In the genomic region with DNA sequence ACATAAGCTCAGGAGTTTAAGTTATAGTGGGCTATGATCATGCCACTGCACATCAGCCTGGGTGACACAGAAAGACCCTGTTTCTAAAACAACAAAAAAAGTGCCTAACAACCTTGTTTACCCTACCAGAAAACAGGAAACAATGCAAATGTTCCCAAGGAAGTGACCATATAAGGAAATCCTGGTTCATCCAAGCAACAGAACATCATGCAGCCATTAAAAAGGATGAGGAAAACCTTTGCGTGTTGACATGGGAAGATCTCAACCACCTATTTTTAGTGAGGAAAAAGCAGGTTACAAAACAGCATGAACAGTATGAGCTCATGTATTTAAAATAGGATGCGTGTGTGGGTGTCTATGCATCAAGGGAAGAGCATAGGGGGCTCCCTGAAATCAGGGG, we compare ENCODE assay signal across 23 cellular contexts. TPM values are rescaled to one million over a fixed set of nuclear protein-coding genes. Genes with fewer than 3 reads are reported as not detected.
DNase-seq lines count a peak whose midpoint lies in the region; ATAC-seq, FAIRE-seq and TF ChIP-seq lines count a peak whose summit lies in the region.
"Had no signal": no experiment of that assay in that cellular context is flagged by ENCODE, and none has a peak within 500 bp of the region (broad histone marks: within the 10 kb centered on the region; RNA-seq: fewer than 3 reads in every experiment).

No MANE protein-coding gene starts in this region.

- H3K23ac ChIP-seq in H1 (ENCODE audit: insufficient read length) (no peak overlapping the region), mesendoderm (ENCODE audit: low read length) (no peak overlapping the region)

- POLR2A ChIA-PET in HepG2 (lab: Yijun Ruan, JAX): no interaction called here
- POLR2A ChIA-PET in HCT116 (lab: Charles Lee): no interaction called here
- POLR2A ChIA-PET in H1 (lab: Charles Lee; ENCODE audit: partially characterized antibody): interaction anchor here (0.7 kb wide), 1 partner anchor 177 kb away, joined by 4 read pairs; no protein-coding TSS in a partner anchor

- TF ChIP-seq RAD21 in HepG2 (CRISPR knock-in tag; IDR thresholded peaks at IDR 0.05) (no peak), HCT116 (IDR thresholded peaks at IDR 0.05; ENCODE audit: low read depth) (no peak), H1 (IDR thresholded peaks at IDR 0.05 in 1 of 2, conservative IDR thresholded peaks at IDR 0.05 in 1 of 2; ENCODE audit: low read depth in 2 of 2, low read length in 2 of 2) (no peak)

- H3K56ac ChIP-seq in H1 (replicated peaks; ENCODE audit: insufficient read length, low read depth, low read length) (no peak overlapping the region), mesendoderm (ENCODE audit: low read length) (no peak overlapping the region)

- H3K9me2 ChIP-seq in HCT116 (ENCODE audit: insufficient read depth): no peaks in the 10 kb centered on the region

- H2AFZ ChIP-seq in HepG2 (ENCODE audit: low read length): no peak overlapping the region
- H2AFZ ChIP-seq in HCT116 (ENCODE audit: low read depth, low read length, poor library complexity, severe bottlenecking): no peak overlapping the region
- no peak overlapping the region for H2AFZ ChIP-seq in H1 (ENCODE audit: low read length)

- H3K23me2 ChIP-seq in H1 (ENCODE audit: low read depth, low read length): no peaks in the 10 kb centered on the region

- H2BK15ac ChIP-seq in H1 (ENCODE audit: low read length): no peak overlapping the region
- H2BK15ac ChIP-seq in mesendoderm (replicated peaks; ENCODE audit: low read depth): no peak overlapping the region

- H4K20me1 ChIP-seq in HepG2 (ENCODE audit: insufficient read depth, low read length): no peaks in the 10 kb centered on the region
- no peaks in the 10 kb centered on the region for H4K20me1 ChIP-seq in HCT116 (ENCODE audit: insufficient read depth)
- peaks cover 0 to 2% of the 10 kb centered on the region in 2 experiments for H4K20me1 ChIP-seq in H1 (replicated peaks in 1 of 2; ENCODE audit: control insufficient read depth in 1 of 2, insufficient read depth in 2 of 2, low read length in 2 of 2)

- intact Hi-C loops in HepG2 (cut with micrococcal nuclease; ENCODE audit: unreplicated experiment): no loop called here
- intact Hi-C loops in right lobe of liver (cut with DNase I): no loop called here
- intact Hi-C loops in HCT116 (cut with micrococcal nuclease): no loop called here

- DNase-seq in HepG2 (ENCODE audit: low spot score) (no peak), right lobe of liver (no peak), HCT116 (ENCODE audit: low read depth, low spot score) (no peak), H1 (ENCODE audit: low read depth in 1 of 2, low spot score in 2 of 2) (no peak), mesendoderm (peak; percentile 28), AG20443 (ENCODE audit: low spot score) (no peak), osteocyte (ENCODE audit: extremely low spot score, unreplicated experiment) (no peak), glutamatergic neuron (no peak)
- DNase-seq: 8988T; ACHN; C1 segment of cervical spinal cord; Caco-2; CD4-positive, CD25-positive, alpha-beta regulatory T cell; CD8-positive, alpha-beta T cell; DMS153; DMS79 treated with DMSO at 0.1 percent for 48 hours; GF-D8; GOT3; H7 had no signal

- CTCF ChIA-PET in HepG2 (lab: Yijun Ruan, JAX; ENCODE audit: low intra/inter-chr PET ratio, low total read pairs): no interaction called here
- CTCF ChIA-PET in HCT116 (lab: Charles Lee): no interaction called here
- CTCF ChIA-PET in H1 (lab: Charles Lee; ENCODE audit: partially characterized antibody): interaction anchor here (0.8 to 1.7 kb wide), 4 partner anchors 10 to 44 kb away, joined by 3 to 6 read pairs (median 3); no protein-coding TSS in a partner anchor

- no peaks in the 10 kb centered on the region for H3K36me3 ChIP-seq in HepG2 (replicated peaks in 1 of 2; ENCODE audit: control insufficient read depth in 1 of 2, insufficient read depth in 2 of 2, low read length in 2 of 2)
- H3K36me3 ChIP-seq in right lobe of liver: no peaks in the 10 kb centered on the region
- H3K36me3 ChIP-seq in HCT116 (ENCODE audit: control insufficient read depth in 1 of 2, insufficient read depth in 2 of 2, low read length in 2 of 2): no peaks in the 10 kb centered on the region
- no peaks in the 10 kb centered on the region for H3K36me3 ChIP-seq in H1 (ENCODE audit: control insufficient read depth in 2 of 4, insufficient read depth in 4 of 4, low read length in 3 of 4)
- H3K36me3 ChIP-seq in mesendoderm (ENCODE audit: control insufficient read depth, insufficient read depth, low read length): no peaks in the 10 kb centered on the region

- peaks cover 5% of the 10 kb centered on the region for H3K4me1 Mint-ChIP-seq in osteocyte (ENCODE audit: unreplicated experiment)
- H3K4me1 Mint-ChIP-seq in glutamatergic neuron (ENCODE audit: low read depth, unreplicated experiment): no peaks in the 10 kb centered on the region

- WGBS in HepG2 (ENCODE audit: low lambda C conversion rate): 41% methylated on average over 2 of the region's 2 CpGs
- 78% methylated on average over 2 of the region's 2 CpGs for WGBS in right lobe of liver (ENCODE audit: insufficient coverage, low coverage, low lambda C conversion rate, missing lambda C conversion rate)
- WGBS in H1 (ENCODE audit: extremely low coverage in 1 of 2, insufficient coverage in 1 of 2, insufficient read length in 1 of 2, insufficient replicate concordance in 2 of 2, low coverage in 1 of 2, low lambda C conversion rate in 2 of 2, missing lambda C conversion rate in 1 of 2), 2 experiments: 87% methylated on average over 2 of the region's 2 CpGs; no CpG with 5 or more reads in 1 of the 2 experiments
- WGBS in mesendoderm (ENCODE audit: extremely low coverage, insufficient coverage, low lambda C conversion rate): no CpG with 5 or more reads among the region's 2 CpGs

- H3K4me3 Mint-ChIP-seq in osteocyte (ENCODE audit: unreplicated experiment): no peak overlapping the region
- no peak overlapping the region for H3K4me3 Mint-ChIP-seq in glutamatergic neuron (ENCODE audit: unreplicated experiment)
- H3K4me3 Mint-ChIP-seq: CD4-positive, CD25-positive, alpha-beta regulatory T cell; CD8-positive, alpha-beta T cell had no signal

- H3K36me3 Mint-ChIP-seq in osteocyte (ENCODE audit: unreplicated experiment) (no peaks in the 10 kb centered on the region), glutamatergic neuron (ENCODE audit: unreplicated experiment) (no peaks in the 10 kb centered on the region)
- H3K36me3 Mint-ChIP-seq: CD4-positive, CD25-positive, alpha-beta regulatory T cell; CD8-positive, alpha-beta T cell had no signal

- H3K79me2 ChIP-seq in HepG2 (ENCODE audit: insufficient read depth, low read length): no peaks in the 10 kb centered on the region
- no peaks in the 10 kb centered on the region for H3K79me2 ChIP-seq in HCT116 (ENCODE audit: insufficient read depth, low read length)
- H3K79me2 ChIP-seq in H1 (ENCODE audit: control insufficient read depth in 1 of 2, insufficient read depth in 2 of 2, low read length in 2 of 2): no peaks in the 10 kb centered on the region; a peak in 1 of 4 replicates
- no peaks in the 10 kb centered on the region for H3K79me2 ChIP-seq in mesendoderm (ENCODE audit: control insufficient read depth, insufficient read depth, low read length)

- H3K9ac ChIP-seq in HepG2 (ENCODE audit: insufficient read depth, low read depth, low read length): no peak overlapping the region
- no peak overlapping the region for H3K9ac ChIP-seq in HCT116 (ENCODE audit: low read length)
- no peak overlapping the region for H3K9ac ChIP-seq in H1 (replicated peaks in 1 of 4; ENCODE audit: extremely low read depth in 1 of 4, low read depth in 3 of 4, low read length in 3 of 4)
- H3K9ac ChIP-seq in mesendoderm (ENCODE audit: low read length): no peak overlapping the region

- H4K5ac ChIP-seq in H1 (ENCODE audit: insufficient read length, low read depth, low read length) (no peak overlapping the region), mesendoderm (ENCODE audit: low read length) (no peak overlapping the region)

- FAIRE-seq in HepG2 (lab: Jason Lieb, UNC) (no peak), H1 (lab: Jason Lieb, UNC) (no peak)
- FAIRE-seq: A549, GM12891, GM18507 had no signal

- H3K79me1 ChIP-seq in H1 (ENCODE audit: low read depth, low read length): no peaks in the 10 kb centered on the region
- no peaks in the 10 kb centered on the region for H3K79me1 ChIP-seq in mesendoderm (ENCODE audit: low read length)

- H3K9me3 ChIP-seq in HepG2 (ENCODE audit: low read length) (no peaks in the 10 kb centered on the region), right lobe of liver (no peaks in the 10 kb centered on the region), HCT116 (ENCODE audit: control insufficient read depth in 1 of 2, insufficient read depth in 1 of 2, low read depth in 1 of 2, low read length in 2 of 2) (no peaks in the 10 kb centered on the region), H1 (ENCODE audit: insufficient read depth in 2 of 2, low read depth in 1 of 2, low read length in 1 of 2) (no peaks in the 10 kb centered on the region)
- H3K9me3 ChIP-seq: A549, Caco-2 had no signal

- no peak overlapping the region for H4K91ac ChIP-seq in H1 (replicated peaks; ENCODE audit: insufficient read length, low read length)

- no peak overlapping the region for H2BK5ac ChIP-seq in H1 (ENCODE audit: low read depth, low read length)
- H2BK5ac ChIP-seq in mesendoderm (ENCODE audit: low read length): no peak overlapping the region

- RAD21 ChIA-PET in HCT116 (lab: Charles Lee; ENCODE audit: low non-redundant PET in 1 of 2, low total read pairs in 2 of 2, uncharacterized antibody in 2 of 2, unreplicated experiment in 2 of 2): no interaction called here

- BruUV-seq in HepG2 (replicated peaks; lab: Mats Ljungman, UMichigan) (no TSS peak), HCT116 (replicated peaks; lab: Mats Ljungman, UMichigan) (no TSS peak)

- H3K27ac Mint-ChIP-seq in osteocyte (ENCODE audit: unreplicated experiment): no peak overlapping the region
- H3K27ac Mint-ChIP-seq in glutamatergic neuron (ENCODE audit: unreplicated experiment): no peak overlapping the region
- H3K27ac Mint-ChIP-seq: CD4-positive, CD25-positive, alpha-beta regulatory T cell; CD8-positive, alpha-beta T cell had no signal

- H3K27ac ChIP-seq in HepG2 (ENCODE audit: extremely low read length, insufficient read depth, low read length) (no peak overlapping the region), right lobe of liver (no peak overlapping the region), HCT116 (ENCODE audit: low read depth, low read length) (no peak overlapping the region), H1 (ENCODE audit: low read depth, low read length) (no peak overlapping the region), mesendoderm (ENCODE audit: low read depth, low read length) (no peak overlapping the region)
- H3K27ac ChIP-seq: A549 had no signal

- TF ChIP-seq EP300 in HepG2 (IDR thresholded peaks at IDR 0.05; ENCODE audit: low read depth in 2 of 2, low read length in 2 of 2): no peak
- no peak for TF ChIP-seq EP300 in HepG2 (CRISPR knock-in tag; IDR thresholded peaks at IDR 0.05; ENCODE audit: borderline replicate concordance)
- TF ChIP-seq EP300 in H1 (IDR thresholded peaks at IDR 0.05; ENCODE audit: borderline replicate concordance in 1 of 2, low read depth in 2 of 2, low read length in 2 of 2): no peak

- ATAC-seq in HepG2 (no peak), right lobe of liver (no peak), HCT116 (no peak)
- ATAC-seq: A549; CD8-positive, alpha-beta T cell had no signal

- H4K8ac ChIP-seq in H1 (ENCODE audit: extremely low read depth, insufficient read depth, low read length): no peak overlapping the region
- no peak overlapping the region for H4K8ac ChIP-seq in mesendoderm (ENCODE audit: low read depth, low read length)

- H3K14ac ChIP-seq in H1 (ENCODE audit: insufficient read length): no peak overlapping the region

- TF ChIP-seq CTCF in HepG2 (CRISPR knock-in tag; IDR thresholded peaks at IDR 0.05) (no peak), right lobe of liver (IDR thresholded peaks at IDR 0.05) (no peak), HCT116 (IDR thresholded peaks at IDR 0.05 in 2 of 3, conservative IDR thresholded peaks at IDR 0.05 in 1 of 3; ENCODE audit: borderline replicate concordance in 1 of 3, insufficient read depth in 1 of 3, low read depth in 2 of 3, low read length in 2 of 3) (no peak), H1 (IDR thresholded peaks at IDR 0.05; ENCODE audit: control extremely low read depth in 1 of 3, insufficient read depth in 1 of 3, low read depth in 1 of 3, low read length in 3 of 3) (no peak), osteocyte (IDR thresholded peaks at IDR 0.05) (no peak), glutamatergic neuron (IDR thresholded peaks at IDR 0.05; ENCODE audit: partially characterized antibody, unreplicated experiment) (no peak)

- no peak overlapping the region for H2AK5ac ChIP-seq in H1 (ENCODE audit: low read depth, low read length)
- H2AK5ac ChIP-seq in mesendoderm (ENCODE audit: low read length): no peak overlapping the region

- in situ Hi-C loops in HepG2 (cut with HindIII; ENCODE audit: extremely low pct_ligation_motif_present, low pct_unique_long_range_greater_than_20kb): no loop called here

- H3K27me3 ChIP-seq in HepG2 (ENCODE audit: control insufficient read depth in 1 of 2, insufficient read depth in 2 of 2, low read length in 2 of 2) (peaks cover 0 to 18% of the 10 kb centered on the region in 2 experiments; a peak in 2 of 5 replicates), right lobe of liver (no peaks in the 10 kb centered on the region), HCT116 (ENCODE audit: insufficient read depth, low read length) (no peaks in the 10 kb centered on the region), H1 (replicated peaks in 1 of 4; ENCODE audit: control insufficient read depth in 3 of 4, extremely low read depth in 1 of 4, insufficient read depth in 3 of 4, low read length in 3 of 4) (no peaks in the 10 kb centered on the region), mesendoderm (ENCODE audit: insufficient read depth, low read length, poor library complexity) (no peaks in the 10 kb centered on the region)

- H3K4ac ChIP-seq in H1 (replicated peaks; ENCODE audit: insufficient read length, low read depth, low read length): no peak overlapping the region
- no peak overlapping the region for H3K4ac ChIP-seq in mesendoderm (ENCODE audit: low read depth, low read length)

- no peak overlapping the region for H2BK20ac ChIP-seq in H1 (ENCODE audit: low read length)

- H3K9me3 Mint-ChIP-seq in osteocyte (ENCODE audit: unreplicated experiment) (no peaks in the 10 kb centered on the region), glutamatergic neuron (ENCODE audit: unreplicated experiment) (no peaks in the 10 kb centered on the region)
- H3K9me3 Mint-ChIP-seq: CD8-positive, alpha-beta T cell had no signal

- H3K4me1 ChIP-seq in HepG2 (ENCODE audit: insufficient read depth, low read length) (peaks cover 20% of the 10 kb centered on the region), right lobe of liver (no peaks in the 10 kb centered on the region), HCT116 (ENCODE audit: control insufficient read depth in 1 of 2, insufficient read depth in 2 of 2, low read length in 2 of 2) (peaks cover 13 to 22% of the 10 kb centered on the region in 2 experiments), H1 (replicated peaks in 1 of 4; ENCODE audit: control insufficient read depth in 3 of 4, insufficient read depth in 4 of 4, low read length in 3 of 4) (no peaks in the 10 kb centered on the region; a peak in 1 of 7 replicates), mesendoderm (ENCODE audit: control insufficient read depth, low read depth, low read length) (no peaks in the 10 kb centered on the region)
- H3K4me1 ChIP-seq: Caco-2 had no signal

- H3K4me3 ChIP-seq in HepG2 (replicated peaks in 1 of 3; ENCODE audit: insufficient read depth in 1 of 3, low read depth in 2 of 3, low read length in 3 of 3) (no peak overlapping the region), right lobe of liver (no peak overlapping the region), HCT116 (replicated peaks in 1 of 2; ENCODE audit: low read depth in 1 of 2, low read length in 2 of 2) (no peak overlapping the region), H1 (ENCODE audit: extremely low read depth in 1 of 4, insufficient read depth in 2 of 4, low read depth in 3 of 4, low read length in 4 of 4) (no peak overlapping the region), mesendoderm (ENCODE audit: low read length) (no peak overlapping the region)
- H3K4me3 ChIP-seq: A549 had no signal

- H3K18ac ChIP-seq in H1 (ENCODE audit: extremely low read depth, low read length) (no peak overlapping the region), mesendoderm (ENCODE audit: low read length) (no peak overlapping the region)

- H3K4me2 ChIP-seq in HepG2 (ENCODE audit: low read depth, low read length) (no peak overlapping the region), HCT116 (ENCODE audit: low read length) (no peak overlapping the region), H1 (ENCODE audit: insufficient read depth in 1 of 2, low read depth in 2 of 2, low read length in 2 of 2) (no peak overlapping the region), mesendoderm (ENCODE audit: low read length) (no peak overlapping the region)
- H3K4me2 ChIP-seq: A549 had no signal

- no peak overlapping the region for H2BK12ac ChIP-seq in H1 (ENCODE audit: low read depth, low read length)

- TF ChIP-seq POLR2A in HepG2 (IDR thresholded peaks at IDR 0.05; ENCODE audit: insufficient read depth in 1 of 2, low read depth in 2 of 2, low read length in 2 of 2) (no peak), right lobe of liver (IDR thresholded peaks at IDR 0.05) (no peak), HCT116 (IDR thresholded peaks at IDR 0.05; ENCODE audit: borderline replicate concordance, extremely low read depth, insufficient read depth, insufficient read length) (no peak), H1 (IDR thresholded peaks at IDR 0.05; ENCODE audit: control extremely low read depth in 1 of 2, low read depth in 2 of 2, low read length in 2 of 2) (no peak)

- H3K27me3 Mint-ChIP-seq in osteocyte (ENCODE audit: unreplicated experiment) (peaks cover 6% of the 10 kb centered on the region), glutamatergic neuron (ENCODE audit: unreplicated experiment) (no peaks in the 10 kb centered on the region)

- H2BK120ac ChIP-seq in H1 (replicated peaks; ENCODE audit: low read depth, low read length) (no peak overlapping the region), mesendoderm (ENCODE audit: low read depth, low read length) (no peak overlapping the region)

RNA-seq across cellular contexts. Expression of a gene that starts 13.7 kb away (rescaled TPM):
- total RNA-seq in HepG2 (2016; rRNA removed; fragmentation: Illumina TruSeq; extraction: Trizol): 0.02 TPM in 1 of 2 replicates, not detected in the other
- total RNA-seq in HepG2 (2016; cell fraction: cytosol; rRNA removed; fragmentation: Illumina TruSeq; extraction: Trizol; ENCODE audit: low read depth): not detected in 2 replicates
- total RNA-seq in HepG2 (2016; cell fraction: insoluble cytoplasmic fraction; rRNA removed; fragmentation: Illumina TruSeq; extraction: Trizol): 0.02 TPM in 1 of 2 replicates, not detected in the other
- not detected in 2 replicates for total RNA-seq in HepG2 (2016; cell fraction: membrane; rRNA removed; fragmentation: Illumina TruSeq; extraction: Trizol)
- not detected in 2 replicates for total RNA-seq in HepG2 (2016; cell fraction: nucleus; rRNA removed; fragmentation: Illumina TruSeq; extraction: Trizol)
- 0.03 TPM in 1 of 2 replicates, not detected in the other for polyA plus RNA-seq in HepG2 (2011; rRNA removed)
- polyA plus RNA-seq in HepG2 (2011; cell fraction: cytosol; rRNA removed): 0.01 TPM in 1 of 2 replicates, not detected in the other
- 0.02 TPM in 1 of 2 replicates, not detected in the other for polyA plus RNA-seq in HepG2 (2011; cell fraction: nucleus; rRNA removed)
- polyA plus RNA-seq in HepG2 (2012): not detected in 2 replicates
- not detected in 2 replicates for polyA plus RNA-seq in HepG2 (2016; cell fraction: cytosol; fragmentation: Illumina TruSeq; extraction: Trizol; ENCODE audit: low read depth)
- not detected in 2 replicates for polyA plus RNA-seq in HepG2 (2016; cell fraction: insoluble cytoplasmic fraction; fragmentation: Illumina TruSeq; extraction: Trizol; ENCODE audit: low read depth)
- polyA plus RNA-seq in HepG2 (2016; cell fraction: membrane; fragmentation: Illumina TruSeq; extraction: Trizol; ENCODE audit: low read depth): 0.07 TPM in 1 of 2 replicates, not detected in the other
- polyA plus RNA-seq in HepG2 (2016; cell fraction: nucleus; fragmentation: Illumina TruSeq; extraction: Trizol; ENCODE audit: insufficient read depth, low read depth): not detected in 2 replicates
- polyA minus RNA-seq in HepG2 (2011; rRNA and poly(A)+ RNA removed; ENCODE audit: low replicate concordance): 1.2 TPM in 1 of 2 replicates, not detected in the other
- not detected in 2 replicates for polyA minus RNA-seq in HepG2 (2011; cell fraction: cytosol; rRNA and poly(A)+ RNA removed)
- not detected in 2 replicates for polyA minus RNA-seq in HepG2 (2011; cell fraction: nucleus; rRNA and poly(A)+ RNA removed)
- not detected for total RNA-seq in right lobe of liver
- 4.3 TPM for total RNA-seq in HCT116 (2021; ENCODE audit: unreplicated experiment)
- polyA plus RNA-seq in HCT116 (2012): 1.2 and 1.6 TPM in 2 replicates
- 2.7 TPM in 2 replicates for total RNA-seq in H1 (2021; fragmentation: NEBNext Ultra II Directional; extraction: Animal tissue kit (Norgen Biotek cat#: 25700))
- 1.1 and 1.6 TPM in 2 replicates for polyA plus RNA-seq in H1 (2011; rRNA removed)
- 1.4 TPM for polyA plus RNA-seq in H1 (2011; cell fraction: cytosol; rRNA removed)
- 0.61 TPM for polyA plus RNA-seq in H1 (2011; cell fraction: nucleus; rRNA removed)
- 1.4 to 2.2 TPM (median 1.9 TPM) in 4 replicates for polyA plus RNA-seq in H1 (2012, experiment 1 of 2)
- 0.63 TPM for polyA plus RNA-seq in H1 (2012, experiment 2 of 2)
- polyA plus RNA-seq in H1 (2013, experiment 1 of 2): 0.85 TPM
- polyA plus RNA-seq in H1 (2013, experiment 2 of 2): 0.90 TPM
- polyA minus RNA-seq in H1 (2011; rRNA and poly(A)+ RNA removed): 1.6 TPM in 2 replicates
- polyA minus RNA-seq in H1 (2011; cell fraction: cytosol; rRNA and poly(A)+ RNA removed): 2.1 TPM
- polyA minus RNA-seq in H1 (2011; cell fraction: nucleus; rRNA and poly(A)+ RNA removed): 0.60 TPM
- polyA plus RNA-seq in mesendoderm (2013, experiment 1 of 2): 0.59 TPM
- 0.62 TPM for polyA plus RNA-seq in mesendoderm (2013, experiment 2 of 2)
- 0.10 TPM in 1 of 2 replicates, not detected in the other for total RNA-seq in osteocyte
- total RNA-seq in glutamatergic neuron (ENCODE audit: unreplicated experiment): 2.4 TPM
- polyA plus RNA-seq: BJ; CD4-positive, CD25-positive, alpha-beta regulatory T cell had no signal

RNA-seq across cellular contexts. Expression of a gene that starts 43.2 kb away (rescaled TPM):
- total RNA-seq in HepG2 (2016; rRNA removed; fragmentation: Illumina TruSeq; extraction: Trizol) (5.9 and 6.4 TPM in 2 replicates), right lobe of liver (1 to 10 TPM; 4.5 to 9.6 (median 6.3) TPM), HCT116 (2021; ENCODE audit: unreplicated experiment) (14.6 TPM), osteocyte (32.1 and 33.6 TPM in 2 replicates), glutamatergic neuron (ENCODE audit: unreplicated experiment) (16.2 TPM)
- total RNA-seq in HepG2 (2016; cell fraction: cytosol; rRNA removed; fragmentation: Illumina TruSeq; extraction: Trizol; ENCODE audit: low read depth): 3.0 and 3.1 TPM in 2 replicates
- total RNA-seq in HepG2 (2016; cell fraction: insoluble cytoplasmic fraction; rRNA removed; fragmentation: Illumina TruSeq; extraction: Trizol): 4.9 and 5.1 TPM in 2 replicates
- total RNA-seq in HepG2 (2016; cell fraction: membrane; rRNA removed; fragmentation: Illumina TruSeq; extraction: Trizol): 1.9 and 2.3 TPM in 2 replicates
- 5.2 and 5.4 TPM in 2 replicates for total RNA-seq in HepG2 (2016; cell fraction: nucleus; rRNA removed; fragmentation: Illumina TruSeq; extraction: Trizol)
- polyA plus RNA-seq in HepG2 (2011; rRNA removed) (5.1 and 6.2 TPM in 2 replicates), H1 (2011; rRNA removed) (15.8 and 17.9 TPM in 2 replicates)
- polyA plus RNA-seq in HepG2 (2011; cell fraction: cytosol; rRNA removed): 3.5 and 4.2 TPM in 2 replicates
- 9.2 and 11.2 TPM in 2 replicates for polyA plus RNA-seq in HepG2 (2011; cell fraction: nucleus; rRNA removed)
- polyA plus RNA-seq in HepG2 (2012): 5.5 and 6.7 TPM in 2 replicates
- polyA plus RNA-seq in HepG2 (2016; cell fraction: cytosol; fragmentation: Illumina TruSeq; extraction: Trizol; ENCODE audit: low read depth): 0.53 and 0.58 TPM in 2 replicates
- polyA plus RNA-seq in HepG2 (2016; cell fraction: insoluble cytoplasmic fraction; fragmentation: Illumina TruSeq; extraction: Trizol; ENCODE audit: low read depth): 4.8 and 5.4 TPM in 2 replicates
- 0.95 and 0.97 TPM in 2 replicates for polyA plus RNA-seq in HepG2 (2016; cell fraction: membrane; fragmentation: Illumina TruSeq; extraction: Trizol; ENCODE audit: low read depth)
- polyA plus RNA-seq in HepG2 (2016; cell fraction: nucleus; fragmentation: Illumina TruSeq; extraction: Trizol; ENCODE audit: insufficient read depth, low read depth): 5.8 and 6.0 TPM in 2 replicates
- polyA minus RNA-seq in HepG2 (2011; rRNA and poly(A)+ RNA removed; ENCODE audit: low replicate concordance): 12.8 and 14.9 TPM in 2 replicates
- polyA minus RNA-seq in HepG2 (2011; cell fraction: cytosol; rRNA and poly(A)+ RNA removed): 5.1 and 6.1 TPM in 2 replicates
- polyA minus RNA-seq in HepG2 (2011; cell fraction: nucleus; rRNA and poly(A)+ RNA removed): 13.1 and 22.3 TPM in 2 replicates
- polyA plus RNA-seq in HCT116 (2012): 8.9 and 9.9 TPM in 2 replicates
- 15.9 and 16.0 TPM in 2 replicates for total RNA-seq in H1 (2021; fragmentation: NEBNext Ultra II Directional; extraction: Animal tissue kit (Norgen Biotek cat#: 25700))
- polyA plus RNA-seq in H1 (2011; cell fraction: cytosol; rRNA removed): 13.1 TPM
- 30.0 TPM for polyA plus RNA-seq in H1 (2011; cell fraction: nucleus; rRNA removed)
- polyA plus RNA-seq in H1 (2012, experiment 1 of 2): 11.6 to 16.3 TPM (median 12.9 TPM) in 4 replicates
- 3.5 TPM for polyA plus RNA-seq in H1 (2012, experiment 2 of 2)
- 11.7 TPM for polyA plus RNA-seq in H1 (2013, experiment 1 of 2)
- 10.7 TPM for polyA plus RNA-seq in H1 (2013, experiment 2 of 2)
- 29.7 and 29.9 TPM in 2 replicates for polyA minus RNA-seq in H1 (2011; rRNA and poly(A)+ RNA removed)
- 10.3 TPM for polyA minus RNA-seq in H1 (2011; cell fraction: cytosol; rRNA and poly(A)+ RNA removed)
- 35.6 TPM for polyA minus RNA-seq in H1 (2011; cell fraction: nucleus; rRNA and poly(A)+ RNA removed)
- 7.6 TPM for polyA plus RNA-seq in mesendoderm (2013, experiment 1 of 2)
- polyA plus RNA-seq in mesendoderm (2013, experiment 2 of 2): 7.6 TPM
